8 cellular contexts compared by ENCODE assay signal in genomic region chr6:10404799-10405524, GRCh38. TPM values are rescaled to one million over a fixed set of nuclear protein-coding genes. Genes with fewer than 3 reads are reported as not detected.
DNase-seq lines count a peak whose midpoint lies in the region; ATAC-seq and TF ChIP-seq lines count a peak whose summit lies in the region.

No MANE protein-coding gene starts in this region.

- H3K9me3 ChIP-seq in NT2/D1 (ENCODE audit: insufficient read depth, low read length) (no peaks in the 10 kb centered on the region; the same call in 1 of the 2 replicates), esophagus squamous epithelium (no peaks in the 10 kb centered on the region), gastrocnemius medialis (no peaks in the 10 kb centered on the region)

- H3K9ac ChIP-seq in NT2/D1 (ENCODE audit: insufficient read length, low read depth), result peak overlapping the region; percentile 92

- TF ChIP-seq POLR2A in esophagus squamous epithelium (IDR thresholded peaks at IDR 0.05) (no peak), gastrocnemius medialis (IDR thresholded peaks at IDR 0.05) (no peak)

- no peaks in the 10 kb centered on the region for H3K36me3 ChIP-seq in NT2/D1 (ENCODE audit: insufficient read depth, insufficient read length, low read length)
- H3K36me3 ChIP-seq in esophagus squamous epithelium, result peaks cover 0 to 12% (median 0%) of the 10 kb centered on the region in 3 donors
- H3K36me3 ChIP-seq in gastrocnemius medialis, result no peaks in the 10 kb centered on the region

- H3K27ac ChIP-seq in esophagus squamous epithelium (peak overlapping the region; percentile 91 to 99 (median 98)), gastrocnemius medialis (peak overlapping the region in 2 of 4 donors; percentile 35 to 53)

- peak overlapping the region; percentile 85 for H3K4me3 ChIP-seq in NT2/D1 (ENCODE audit: insufficient read length, low read depth)
- peak overlapping the region; percentile 32 to 70 (median 52) for H3K4me3 ChIP-seq in esophagus squamous epithelium
- peak overlapping the region; percentile 40 to 59 (median 56) for H3K4me3 ChIP-seq in gastrocnemius medialis

- DNase-seq in DMS 273 (lab: John Stamatoyannopoulos, UW; ENCODE audit: unreplicated experiment) (peak; percentile 50), DMS 273 treated with DMSO at 0.1 percent for 48 hours (lab: John Stamatoyannopoulos, UW) (no peak), NT2/D1 (ENCODE audit: low read depth, low spot score) (no peak), esophagus squamous epithelium (lab: John Stamatoyannopoulos, UW) (no peak), gastrocnemius medialis (no peak), DMS53 (lab: John Stamatoyannopoulos, UW) (no peak), NCI-H2081 treated with DMSO at 0.1 percent for 48 hours (lab: John Stamatoyannopoulos, UW) (no peak), glomerular visceral epithelial cell (ENCODE audit: extremely low spot score) (no peak)

- peak in 1 of 2 donors; percentile 7 for ATAC-seq in gastrocnemius medialis

- in situ Hi-C loops in gastrocnemius medialis (cut with MboI; ENCODE audit: low sequenced_read_pairs in 4 of 4), result no loop called here

- intact Hi-C loops in esophagus squamous epithelium (cut with DNase I) (no loop called here), gastrocnemius medialis (cut with DNase I; ENCODE audit: low total_unique reads) (no loop called here)

- H3K27me3 ChIP-seq in NT2/D1 (ENCODE audit: insufficient read depth, insufficient read length), result peaks cover 34% of the 10 kb centered on the region
- peaks cover 0 to 61% (median 2%) of the 10 kb centered on the region in 4 donors for H3K27me3 ChIP-seq in esophagus squamous epithelium
- peaks cover 79 to 85% (median 81%) of the 10 kb centered on the region in 3 donors for H3K27me3 ChIP-seq in gastrocnemius medialis

- no peak for TF ChIP-seq CTCF in esophagus squamous epithelium (IDR thresholded peaks at IDR 0.05)
- no peak for TF ChIP-seq CTCF in gastrocnemius medialis (IDR thresholded peaks at IDR 0.05 in 4 of 5, conservative IDR thresholded peaks at IDR 0.05 in 1 of 5)

- no peaks in the 10 kb centered on the region for H3K4me1 ChIP-seq in NT2/D1 (ENCODE audit: insufficient read depth, insufficient read length)
- H3K4me1 ChIP-seq in esophagus squamous epithelium, result peaks cover 11 to 97% (median 23%) of the 10 kb centered on the region in 3 donors
- H3K4me1 ChIP-seq in gastrocnemius medialis, result peaks cover 9 to 12% of the 10 kb centered on the region in 2 donors

- 25 to 44% methylated on average over 24 to 26 of the region's 31 CpGs for WGBS in esophagus squamous epithelium, 2 donors

RNA-seq across cellular contexts. Expression of gene TFAP2A, which starts 9.9 kb away (rescaled TPM):
- total RNA-seq in esophagus squamous epithelium (10 to 100 TPM; 11.6 to 39.1 (median 29.9) TPM), gastrocnemius medialis (not detected)

Comparison
In these comparisons a context has a peak if more than half of its experiments do, and no peak if none do; other contexts are left out.
1. RNA of gene TFAP2A, which starts 9.9 kb away (total RNA-seq): 11.6 to 39.1 TPM in esophagus squamous epithelium; not detected in gastrocnemius medialis; every median in the first group is over 10 times any median in the second.
2. Peak in every context shown above with its lines, with median percentiles within 50 percentile points of each other: H3K4me3 ChIP-seq.